Comparison of ENCODE assay signal across 33 cellular contexts in the genomic region with DNA sequence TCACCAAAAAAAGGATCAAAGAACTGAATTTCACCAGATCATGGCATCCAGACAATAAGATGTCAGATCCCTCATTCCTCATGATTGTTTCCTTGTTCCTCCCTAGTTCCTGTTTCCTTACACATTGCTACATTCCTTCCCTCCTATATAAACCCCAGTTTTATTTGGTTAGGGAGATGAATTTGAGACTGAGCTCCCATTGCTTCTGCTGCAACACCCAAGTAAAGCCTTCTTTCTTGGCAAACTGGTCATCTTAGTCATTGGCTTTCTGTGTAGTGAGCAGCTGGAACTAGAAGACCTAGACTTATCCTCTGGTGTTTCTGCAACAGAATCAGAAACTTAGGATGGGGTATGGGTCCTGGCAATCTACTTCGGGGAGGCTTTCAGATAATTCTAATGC.
"Had no signal": no experiment of that assay in that cellular context is flagged by ENCODE, and none has a peak within 500 bp of the region (broad histone marks: within the 10 kb centered on the region; RNA-seq: fewer than 3 reads in every experiment).

No MANE protein-coding gene starts in this region.

- H3K4me1 Mint-ChIP-seq: activated B cell treated with CpG ODN at 0.5 μM for 24 hours; activated CD4-positive, alpha-beta memory T cell treated with anti-CD3 and anti-CD28 coated beads, Interleukin-2, amount 10 ng/mL, durations not matched to agents 7 days and 5 days; activated CD4-positive, alpha-beta T cell treated with anti-CD3 and anti-CD28 coated beads, Interleukin-2, amount 10 ng/mL, durations not matched to agents 7 days and 5 days; activated CD8-positive, alpha-beta memory T cell treated with anti-CD3 and anti-CD28 coated beads, Interleukin-2, amount 10 ng/mL, durations not matched to agents 7 days and 5 days; activated naive CD4-positive, alpha-beta T cell treated with anti-CD3 and anti-CD28 coated beads, Interleukin-2, amount 10 ng/mL, durations not matched to agents 7 days and 5 days; activated naive CD4-positive, alpha-beta T cell treated with anti-CD3 and anti-CD28 coated beads, Interleukin-2, amount 50 U/mL, for 24 hours; activated naive CD8-positive, alpha-beta T cell treated with anti-CD3 and anti-CD28 coated beads, Interleukin-2, amount 10 ng/mL, durations not matched to agents 7 days and 5 days; activated naive CD8-positive, alpha-beta T cell treated with anti-CD3 and anti-CD28 coated beads, Interleukin-2, amount 50 U/mL, for 24 hours had no signal

- H3K27me3 ChIP-seq: ascending aorta had no signal

- H3K4me3 Mint-ChIP-seq: activated B cell treated with CpG ODN at 0.5 μM for 24 hours; activated CD4-positive, alpha-beta memory T cell treated with anti-CD3 and anti-CD28 coated beads, Interleukin-2, amount 10 ng/mL, durations not matched to agents 7 days and 5 days; activated CD4-positive, alpha-beta T cell treated with anti-CD3 and anti-CD28 coated beads, Interleukin-2, amount 10 ng/mL, durations not matched to agents 7 days and 5 days; activated CD8-positive, alpha-beta memory T cell treated with anti-CD3 and anti-CD28 coated beads, Interleukin-2, amount 10 ng/mL, durations not matched to agents 7 days and 5 days; activated CD8-positive, alpha-beta T cell treated with anti-CD3 and anti-CD28 coated beads, Interleukin-2, amount 10 ng/mL, durations not matched to agents 7 days and 5 days; activated naive CD4-positive, alpha-beta T cell treated with anti-CD3 and anti-CD28 coated beads, Interleukin-2, amount 10 ng/mL, durations not matched to agents 7 days and 5 days; activated naive CD4-positive, alpha-beta T cell treated with anti-CD3 and anti-CD28 coated beads, Interleukin-2, amount 50 U/mL, for 24 hours; activated naive CD8-positive, alpha-beta T cell; activated naive CD8-positive, alpha-beta T cell treated with anti-CD3 and anti-CD28 coated beads, Interleukin-2, amount 10 ng/mL, durations not matched to agents 7 days and 5 days; activated naive CD8-positive, alpha-beta T cell treated with anti-CD3 and anti-CD28 coated beads, Interleukin-2, amount 50 U/mL, for 24 hours; activated T-cell treated with anti-CD3 and anti-CD28 coated beads, Interleukin-2, amount 50 U/mL, for 24 hours; brain; T-helper 1 cell treated with Interleukin-12 subunit alpha and Interleukin-12 subunit beta and Interleukin-4 antibody, amounts not matched to agents 30 μg/mL and 1 μg/mL, for 36 hours; T-helper 2 cell treated with Interferon-gamma antibody and Interleukin-4, amounts not matched to agents 5 μg/mL and 100 μg/mL, for 36 hours had no signal

- ATAC-seq: activated CD8-positive, alpha-beta memory T cell treated with anti-CD3 and anti-CD28 coated beads, Interleukin-2, amount 10 ng/mL, durations not matched to agents 7 days and 5 days; activated CD8-positive, alpha-beta T cell treated with anti-CD3 and anti-CD28 coated beads, Interleukin-2, amount 10 ng/mL, durations not matched to agents 7 days and 5 days; activated naive CD8-positive, alpha-beta T cell treated with anti-CD3 and anti-CD28 coated beads, Interleukin-2, amount 50 U/mL, for 24 hours had no signal

- H3K27me3 Mint-ChIP-seq: activated B cell treated with CpG ODN at 0.5 μM for 24 hours; activated CD4-positive, alpha-beta memory T cell treated with anti-CD3 and anti-CD28 coated beads, Interleukin-2, amount 10 ng/mL, durations not matched to agents 7 days and 5 days; activated CD4-positive, alpha-beta T cell treated with anti-CD3 and anti-CD28 coated beads, Interleukin-2, amount 10 ng/mL, durations not matched to agents 7 days and 5 days; activated CD8-positive, alpha-beta memory T cell treated with anti-CD3 and anti-CD28 coated beads, Interleukin-2, amount 10 ng/mL, durations not matched to agents 7 days and 5 days; activated naive CD4-positive, alpha-beta T cell treated with anti-CD3 and anti-CD28 coated beads, Interleukin-2, amount 10 ng/mL, durations not matched to agents 7 days and 5 days; activated naive CD4-positive, alpha-beta T cell treated with anti-CD3 and anti-CD28 coated beads, Interleukin-2, amount 50 U/mL, for 24 hours; activated naive CD8-positive, alpha-beta T cell; activated naive CD8-positive, alpha-beta T cell treated with anti-CD3 and anti-CD28 coated beads, Interleukin-2, amount 10 ng/mL, durations not matched to agents 7 days and 5 days; activated naive CD8-positive, alpha-beta T cell treated with anti-CD3 and anti-CD28 coated beads, Interleukin-2, amount 50 U/mL, for 24 hours; activated T-cell treated with anti-CD3 and anti-CD28 coated beads, Interleukin-2, amount 50 U/mL, for 24 hours had no signal

- H3K4me1 ChIP-seq: ascending aorta had no signal

- H3K36me3 Mint-ChIP-seq: activated CD8-positive, alpha-beta memory T cell treated with anti-CD3 and anti-CD28 coated beads, Interleukin-2, amount 10 ng/mL, durations not matched to agents 7 days and 5 days; activated naive CD4-positive, alpha-beta T cell treated with anti-CD3 and anti-CD28 coated beads, Interleukin-2, amount 10 ng/mL, durations not matched to agents 7 days and 5 days; activated naive CD4-positive, alpha-beta T cell treated with anti-CD3 and anti-CD28 coated beads, Interleukin-2, amount 50 U/mL, for 24 hours; activated naive CD8-positive, alpha-beta T cell; activated naive CD8-positive, alpha-beta T cell treated with anti-CD3 and anti-CD28 coated beads, Interleukin-2, amount 10 ng/mL, durations not matched to agents 7 days and 5 days; brain had no signal

- H3K27ac ChIP-seq: ascending aorta, VCaP had no signal

- H3K27ac Mint-ChIP-seq: activated B cell treated with CpG ODN at 0.5 μM for 24 hours; activated CD4-positive, alpha-beta memory T cell treated with anti-CD3 and anti-CD28 coated beads, Interleukin-2, amount 10 ng/mL, durations not matched to agents 7 days and 5 days; activated CD4-positive, alpha-beta T cell treated with anti-CD3 and anti-CD28 coated beads, Interleukin-2, amount 10 ng/mL, durations not matched to agents 7 days and 5 days; activated CD8-positive, alpha-beta memory T cell treated with anti-CD3 and anti-CD28 coated beads, Interleukin-2, amount 10 ng/mL, durations not matched to agents 7 days and 5 days; activated CD8-positive, alpha-beta T cell treated with anti-CD3 and anti-CD28 coated beads, Interleukin-2, amount 10 ng/mL, durations not matched to agents 7 days and 5 days; activated naive CD4-positive, alpha-beta T cell treated with anti-CD3 and anti-CD28 coated beads, Interleukin-2, amount 10 ng/mL, durations not matched to agents 7 days and 5 days; activated naive CD4-positive, alpha-beta T cell treated with anti-CD3 and anti-CD28 coated beads, Interleukin-2, amount 50 U/mL, for 24 hours; activated naive CD8-positive, alpha-beta T cell; activated naive CD8-positive, alpha-beta T cell treated with anti-CD3 and anti-CD28 coated beads, Interleukin-2, amount 10 ng/mL, durations not matched to agents 7 days and 5 days; activated naive CD8-positive, alpha-beta T cell treated with anti-CD3 and anti-CD28 coated beads, Interleukin-2, amount 50 U/mL, for 24 hours; activated T-cell treated with anti-CD3 and anti-CD28 coated beads, Interleukin-2, amount 50 U/mL, for 24 hours; activated T-helper 2 cell treated with anti-CD3 and anti-CD28 coated beads, Interferon-gamma antibody, Interleukin-2, Interleukin-4, amounts not matched to agents 10 μg/mL and 5 μg/mL and 100 μg/mL, durations not matched to agents 14 hours and 24 hours and 36 hours; brain; T-helper 1 cell treated with Interleukin-12 subunit alpha and Interleukin-12 subunit beta and Interleukin-4 antibody, amounts not matched to agents 30 μg/mL and 1 μg/mL, for 36 hours; T-helper 2 cell treated with Interferon-gamma antibody and Interleukin-4, amounts not matched to agents 5 μg/mL and 100 μg/mL, for 36 hours had no signal

- H3K36me3 ChIP-seq: ascending aorta had no signal

- H3K4me3 ChIP-seq: ascending aorta had no signal

- H3K9me3 ChIP-seq: ascending aorta had no signal

- DNase-seq: activated B cell treated with CpG ODN at 0.5 μM for 24 hours; activated CD4-positive, alpha-beta memory T cell treated with anti-CD3 and anti-CD28 coated beads, Interleukin-2, amount 10 ng/mL, durations not matched to agents 7 days and 5 days; activated CD4-positive, alpha-beta T cell treated with anti-CD3 and anti-CD28 coated beads for 4 hours; activated CD4-positive, alpha-beta T cell treated with anti-CD3 and anti-CD28 coated beads, Interleukin-2, amount 10 ng/mL, durations not matched to agents 7 days and 5 days; activated CD4-positive, alpha-beta T cell treated with anti-CD3 and anti-CD28 coated beads, Interleukin-2, amount 50 U/mL, for 48 hours; activated CD4-positive, CD25-positive, alpha-beta regulatory T cell treated with anti-CD3 and anti-CD28 coated beads, Interleukin-2, amount 50 U/mL, for 72 hours; activated CD8-positive, alpha-beta memory T cell treated with anti-CD3 and anti-CD28 coated beads for 24 hours; activated CD8-positive, alpha-beta memory T cell treated with anti-CD3 and anti-CD28 coated beads, Interleukin-2, amount 10 ng/mL, durations not matched to agents 7 days and 5 days; activated CD8-positive, alpha-beta memory T cell treated with anti-CD3 and anti-CD28 coated beads, Interleukin-2, amount 50 U/mL, for 48 hours; activated CD8-positive, alpha-beta T cell treated with anti-CD3 and anti-CD28 coated beads, Interleukin-2, amount 10 ng/mL, durations not matched to agents 7 days and 5 days; activated effector memory CD4-positive, alpha-beta T cell treated with Interleukin-2 at 50 U/mL for 16 hours; activated gamma-delta T cell; activated naive CD4-positive, alpha-beta T cell treated with anti-CD3 and anti-CD28 coated beads, Interleukin-2, amount 10 ng/mL, durations not matched to agents 7 days and 5 days; activated naive CD4-positive, alpha-beta T cell treated with Interleukin-2 at 50 U/mL for 16 hours; activated naive CD8-positive, alpha-beta T cell treated with anti-CD3 and anti-CD28 coated beads, Interleukin-2, amount 10 ng/mL, durations not matched to agents 7 days and 5 days; activated naive CD8-positive, alpha-beta T cell treated with anti-CD3 and anti-CD28 coated beads, Interleukin-2, amount 50 U/mL, for 24 hours; activated T-cell treated with anti-CD3 and anti-CD28 coated beads, Interleukin-2, amount 50 U/mL, for 24 hours; activated T-cell treated with anti-CD3 and anti-CD28 coated beads, Interleukin-2, amount 50 U/mL, for 48 hours; amygdala; anterior cingulate cortex; central memory CD4-positive, alpha-beta T cell; SW 1271; T-helper 1 cell; T-helper 2 cell; T-helper 9 cell had no signal
